18 cellular contexts compared by ENCODE assay signal in the genomic region with DNA sequence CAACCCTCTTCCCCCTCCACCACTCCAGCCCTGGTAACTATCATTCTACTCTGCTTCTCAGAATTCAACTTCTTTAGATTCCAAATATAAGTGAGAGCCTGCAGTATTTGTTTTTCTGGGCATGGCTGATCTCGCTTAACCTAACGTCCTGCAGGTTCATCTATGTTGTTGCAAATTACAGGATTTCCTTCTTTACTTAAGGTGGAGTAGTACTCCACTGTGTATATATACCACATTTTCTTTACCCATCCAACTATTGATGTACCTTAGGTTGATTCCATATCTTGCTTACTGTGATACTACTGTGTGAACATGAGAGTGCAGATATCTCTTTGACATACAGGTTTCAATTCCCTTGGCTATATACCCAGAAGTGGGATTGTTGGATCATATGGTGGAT.
DNase-seq lines count a peak whose midpoint lies in the region; ATAC-seq, FAIRE-seq and TF ChIP-seq lines count a peak whose summit lies in the region.
"Had no signal": no experiment of that assay in that cellular context is flagged by ENCODE, and none has a peak within 500 bp of the region (broad histone marks: within the 10 kb centered on the region; RNA-seq: fewer than 3 reads in every experiment).

No MANE protein-coding gene starts in this region.

- DNase-seq in HTR-8/SVneo (ENCODE audit: insufficient read length, low spot score) (no peak), PC-3 (no peak), left lung (no peak), transverse colon (no peak), GM20000 (ENCODE audit: low spot score) (no peak)
- no peak for DNase-seq in activated naive CD4-positive, alpha-beta T cell treated with anti-CD3 and anti-CD28 coated beads, Interleukin-2, amount 50 U/mL, for 16 hours
- DNase-seq: 8988T; AML-193; Caco-2; CD8-positive, alpha-beta memory T cell; DND-41; GDM1 had no signal

- H2AFZ ChIP-seq in PC-3 (ENCODE audit: low read length), result peak overlapping the region; percentile 16; the same call in 1 of the 2 replicates
- H2AFZ ChIP-seq: GM23248 had no signal

- FAIRE-seq in HTR-8/SVneo (lab: Jason Lieb, UNC), result peak; percentile 31
- FAIRE-seq: GM12892, H54 had no signal

- no peak for TF ChIP-seq POLR2A in transverse colon (IDR thresholded peaks at IDR 0.05)

- H3K9ac ChIP-seq in PC-3 (ENCODE audit: low read length), result no peak overlapping the region
- H3K9ac ChIP-seq: BLaER1, GM23248 had no signal

- H3K4me3 ChIP-seq in PC-3 (ENCODE audit: low read length) (no peak overlapping the region), left lung (no peak overlapping the region), transverse colon (no peak overlapping the region)
- H3K4me3 ChIP-seq: BLaER1, GM23248 had no signal

- peaks cover 21% of the 10 kb centered on the region for H3K4me1 ChIP-seq in PC-3 (ENCODE audit: insufficient read depth, low read length)
- H3K4me1 ChIP-seq in left lung, result no peaks in the 10 kb centered on the region
- peaks cover 0 to 24% (median 0%) of the 10 kb centered on the region in 4 donors for H3K4me1 ChIP-seq in transverse colon
- H3K4me1 ChIP-seq: BLaER1, Caco-2 had no signal

- in situ Hi-C loops in transverse colon (cut with MboI; ENCODE audit: low pct_ligation_motif_present in 1 of 4, low pct_unique_long_range_greater_than_20kb in 1 of 4, low sequenced_read_pairs in 3 of 4), result loop anchor here (10.0 to 25.0 kb wide), 3 partner anchors 199 to 224 kb away; partner anchors contain the start of gene TNPO1 (in 3 of the 4)

- H3K27ac ChIP-seq in PC-3 (ENCODE audit: low read length), result peak overlapping the region; percentile 40
- no peak overlapping the region for H3K27ac ChIP-seq in left lung
- peak overlapping the region in 3 of 4 donors; percentile 11 to 41 (median 20) for H3K27ac ChIP-seq in transverse colon
- H3K27ac ChIP-seq: BLaER1, GM23248 had no signal

- no peaks in the 10 kb centered on the region for H3K27me3 ChIP-seq in PC-3 (ENCODE audit: low read length)
- no peaks in the 10 kb centered on the region for H3K27me3 ChIP-seq in left lung
- H3K27me3 ChIP-seq in transverse colon, result no peaks in the 10 kb centered on the region
- H3K27me3 ChIP-seq: BLaER1 had no signal

- CTCF ChIA-PET in PC-3 (lab: Charles Lee), result no interaction called here

- TF ChIP-seq EP300 in transverse colon (IDR thresholded peaks at IDR 0.05; ENCODE audit: low read depth), result no peak

- no peaks in the 10 kb centered on the region for H3K9me2 ChIP-seq in PC-3 (replicated peaks; ENCODE audit: low read length)

- BruUV-seq in PC-3 (replicated peaks; lab: Mats Ljungman, UMichigan), result no TSS peak

- intact Hi-C loops in PC-3 (cut with micrococcal nuclease) (loop anchor here (1.0 to 10.0 kb wide), 4 partner anchors 51 to 231 kb away; no protein-coding TSS in a partner anchor), left lung (cut with DNase I) (no loop called here), transverse colon (cut with DNase I; ENCODE audit: low total_unique reads) (no loop called here)

- no peaks in the 10 kb centered on the region for H4K20me1 ChIP-seq in PC-3 (ENCODE audit: low read length)
- H4K20me1 ChIP-seq: BLaER1 had no signal

- no peaks in the 10 kb centered on the region for H3K79me2 ChIP-seq in PC-3 (ENCODE audit: low read length)

- ATAC-seq in PC-3 (peak; percentile 67), left lung (peak; percentile 43), GM19467 (IDR thresholded peaks at IDR 0.05; ENCODE audit: unreplicated experiment) (no peak)
- ATAC-seq: HCT116 had no signal

- no peaks in the 10 kb centered on the region for H3K36me3 ChIP-seq in PC-3 (ENCODE audit: low read depth, low read length)
- no peaks in the 10 kb centered on the region for H3K36me3 ChIP-seq in left lung
- H3K36me3 ChIP-seq in transverse colon, result no peaks in the 10 kb centered on the region
- H3K36me3 ChIP-seq: BLaER1 had no signal

- H3F3A ChIP-seq in PC-3 (ENCODE audit: low read length, unreplicated experiment), result no peaks in the 10 kb centered on the region

- POLR2A ChIA-PET in PC-3 (lab: Charles Lee; ENCODE audit: unreplicated experiment), result interaction anchor here (0.7 kb wide), 1 partner anchor 204 kb away, joined by 5 read pairs; no protein-coding TSS in a partner anchor

- no peak for TF ChIP-seq CTCF in PC-3 (conservative IDR thresholded peaks at IDR 0.05; ENCODE audit: low read depth, low read length)
- TF ChIP-seq CTCF in left lung (IDR thresholded peaks at IDR 0.05), result no peak
- no peak for TF ChIP-seq CTCF in transverse colon (IDR thresholded peaks at IDR 0.05)
- TF ChIP-seq CTCF in GM20000 (IDR thresholded peaks at IDR 0.05; ENCODE audit: extremely low read depth, missing control alignments), result no peak

- H3K9me3 ChIP-seq in PC-3 (ENCODE audit: low read length) (no peaks in the 10 kb centered on the region), left lung (no peaks in the 10 kb centered on the region), transverse colon (no peaks in the 10 kb centered on the region)
- H3K9me3 ChIP-seq: BLaER1, Caco-2 had no signal

- WGBS in transverse colon (ENCODE audit: low coverage in 1 of 2), 2 donors, result 40 to 42% methylated on average over 1 to 2 of the region's 2 CpGs

- peak overlapping the region; percentile 4; the same call in 1 of the 2 replicates for H3K4me2 ChIP-seq in PC-3 (ENCODE audit: low read length)
- H3K4me2 ChIP-seq: BLaER1 had no signal

Comparison
In these comparisons a context has a peak if more than half of its experiments do, and no peak if none do; other contexts are left out.
1. H3K27ac ChIP-seq: peak in PC-3 (single experiment) and transverse colon (3 of 4); none in left lung (0 of 2).